ENCODE assay signal across 9 cellular contexts in the genomic region with DNA sequence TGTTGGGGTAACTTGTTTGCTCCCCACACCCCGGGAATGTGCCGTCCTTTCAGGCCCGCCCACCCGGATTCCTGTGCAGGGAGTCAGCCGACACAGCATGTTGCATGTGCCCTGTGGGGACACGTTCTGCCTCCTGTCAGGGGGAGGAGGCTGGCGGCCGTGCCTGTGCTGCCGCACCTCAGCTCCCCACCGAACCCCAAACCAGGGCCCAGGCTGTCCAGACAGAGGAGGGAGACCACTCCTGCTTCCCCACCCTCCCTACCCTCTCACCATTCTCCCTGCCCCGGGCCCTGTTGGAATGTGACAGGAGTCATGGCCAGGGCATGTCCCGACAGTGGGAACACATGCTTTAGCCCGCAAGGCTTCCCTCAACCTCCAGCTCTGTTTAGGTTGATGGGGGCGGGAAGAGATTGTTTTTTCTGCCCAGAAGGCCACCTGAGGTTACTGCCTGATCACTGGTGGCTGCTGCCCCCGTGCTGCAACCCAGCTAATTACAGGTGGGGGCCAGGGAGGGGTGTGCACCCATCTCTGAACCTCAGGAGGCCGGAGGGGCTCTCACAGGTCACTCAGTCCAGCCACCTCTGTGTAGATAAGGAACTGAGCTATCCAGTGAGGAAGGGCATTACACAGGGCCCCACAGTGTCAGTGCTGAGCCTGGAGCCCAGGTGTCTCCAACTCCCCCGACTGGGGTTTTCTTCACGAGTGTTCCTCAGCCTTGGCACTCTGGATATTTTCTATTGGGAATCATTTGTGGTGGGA. TPM values are rescaled to one million over a fixed set of nuclear protein-coding genes. Genes with fewer than 3 reads are reported as not detected.
A peak's percentile ranks its signal among the peaks of the same experiment; 100 is the strongest.
DNase-seq lines count a peak whose midpoint lies in the region; ATAC-seq and TF ChIP-seq lines count a peak whose summit lies in the region.
"Had no signal": no experiment of that assay in that cellular context is flagged by ENCODE, and none has a peak within 500 bp of the region (broad histone marks: within the 10 kb centered on the region; RNA-seq: fewer than 3 reads in every experiment).

No MANE protein-coding gene starts in this region.

- peak overlapping the region; percentile 28 for H3K4me2 ChIP-seq in GM23248 (ENCODE audit: unreplicated experiment)

- H4K20me1 ChIP-seq in GM23248 (ENCODE audit: insufficient read depth) = no peaks in the 10 kb centered on the region

- H3K27ac Mint-ChIP-seq in activated B cell treated with CpG ODN at 0.5 μM for 24 hours = no peak overlapping the region
- H3K27ac Mint-ChIP-seq in type B pancreatic cell = peak overlapping the region; percentile 86
- H3K27ac Mint-ChIP-seq in stimulated activated naive CD8-positive, alpha-beta T cell treated with anti-CD3 and anti-CD28 coated beads, Interleukin-15, amount 100 ng/mL, for 72 hours = no peak overlapping the region
- H3K27ac Mint-ChIP-seq: stimulated activated naive CD8-positive, alpha-beta T cell treated with anti-CD3 and anti-CD28 coated beads, Interleukin-15, Interleukin-2, amounts not matched to agents 100 ng/mL and 50 ng/mL, for 24 hours had no signal

- peaks cover 7% of the 10 kb centered on the region for H3K4me1 Mint-ChIP-seq in activated B cell treated with CpG ODN at 0.5 μM for 24 hours
- H3K4me1 Mint-ChIP-seq in type B pancreatic cell (ENCODE audit: unreplicated experiment) = peaks cover 25% of the 10 kb centered on the region
- H3K4me1 Mint-ChIP-seq in stimulated activated naive CD8-positive, alpha-beta T cell treated with anti-CD3 and anti-CD28 coated beads, Interleukin-15, amount 100 ng/mL, for 72 hours = peaks cover 27% of the 10 kb centered on the region

- H3K4me1 ChIP-seq in A673 (ENCODE audit: insufficient read depth, low read length, poor library complexity, severe bottlenecking) = peaks cover 33% of the 10 kb centered on the region
- H3K4me1 ChIP-seq in GM23248 (ENCODE audit: insufficient read depth) = peaks cover 56% of the 10 kb centered on the region
- H3K4me1 ChIP-seq in iPS-20b (ENCODE audit: insufficient read depth, low read length) = peaks cover 17% of the 10 kb centered on the region

- H3K9me3 ChIP-seq in A673 (ENCODE audit: low read depth, low read length, poor library complexity, severe bottlenecking) (no peaks in the 10 kb centered on the region), GM23248 (ENCODE audit: low read depth) (no peaks in the 10 kb centered on the region), iPS-20b (ENCODE audit: insufficient read depth, low read depth, low read length) (no peaks in the 10 kb centered on the region)

- H3K4me3 Mint-ChIP-seq in activated B cell treated with CpG ODN at 0.5 μM for 24 hours (no peak overlapping the region), type B pancreatic cell (no peak overlapping the region)
- H3K4me3 Mint-ChIP-seq in stimulated activated naive CD8-positive, alpha-beta T cell treated with anti-CD3 and anti-CD28 coated beads, Interleukin-15, amount 100 ng/mL, for 72 hours = no peak overlapping the region
- H3K4me3 Mint-ChIP-seq: stimulated activated naive CD8-positive, alpha-beta T cell treated with anti-CD3 and anti-CD28 coated beads, Interleukin-15, Interleukin-2, amounts not matched to agents 100 ng/mL and 50 ng/mL, for 24 hours had no signal

- WGBS in GM23248 (ENCODE audit: low coverage in 1 of 2, low lambda C conversion rate in 2 of 2, missing lambda C conversion rate in 2 of 2), 2 experiments = 45 to 46% methylated on average over 14 to 18 of the region's 18 CpGs

- peaks cover 50% of the 10 kb centered on the region for H3K36me3 Mint-ChIP-seq in activated B cell treated with CpG ODN at 0.5 μM for 24 hours (ENCODE audit: low read depth)
- H3K36me3 Mint-ChIP-seq in type B pancreatic cell = no peaks in the 10 kb centered on the region

- H3K9me2 ChIP-seq in GM23248 (ENCODE audit: insufficient read depth) = no peaks in the 10 kb centered on the region

- ATAC-seq in activated B cell treated with CpG ODN at 0.5 μM for 24 hours (ENCODE audit: low read depth) (peak; percentile 60), HG03025 (IDR thresholded peaks at IDR 0.05; ENCODE audit: low FRiP score, unreplicated experiment) (no peak), HG02885 (IDR thresholded peaks at IDR 0.05; ENCODE audit: poor library complexity, unreplicated experiment) (no peak)
- no peak for ATAC-seq in stimulated activated naive CD8-positive, alpha-beta T cell treated with anti-CD3 and anti-CD28 coated beads, Interleukin-15, amount 100 ng/mL, for 72 hours

- H3K4me3 ChIP-seq in A673 (ENCODE audit: low read depth, low read length, poor library complexity, severe bottlenecking) (no peak overlapping the region), GM23248 (no peak overlapping the region), iPS-20b (ENCODE audit: low read length) (no peak overlapping the region)

- TF ChIP-seq CTCF in A673 (conservative IDR thresholded peaks at IDR 0.05; ENCODE audit: low read depth, low read length) = peak; percentile 42
- no peak for TF ChIP-seq CTCF in activated B cell treated with CpG ODN at 0.5 μM for 24 hours (IDR thresholded peaks at IDR 0.05)
- peak; percentile 54 for TF ChIP-seq CTCF in type B pancreatic cell (conservative IDR thresholded peaks at IDR 0.05)

- CTCF ChIA-PET in A673 (lab: Charles Lee) (interaction anchor here (0.6 kb wide), 1 partner anchor 44 kb away, joined by 3 read pairs; no protein-coding TSS in a partner anchor), activated B cell treated with CpG ODN at 0.5 μM for 24 hours (lab: Charles Lee) (interaction anchor here (1.0 to 1.4 kb wide), 2 partner anchors 10 to 43 kb away, joined by 7 read pairs; no protein-coding TSS in a partner anchor)

- H3F3A ChIP-seq in GM23248 (ENCODE audit: insufficient read depth) = peaks cover 19% of the 10 kb centered on the region

- no peaks in the 10 kb centered on the region for H3K27me3 ChIP-seq in A673 (replicated peaks; ENCODE audit: insufficient read depth, low read depth, low read length, poor library complexity)
- H3K27me3 ChIP-seq in GM23248 (replicated peaks; ENCODE audit: insufficient read depth) = no peaks in the 10 kb centered on the region
- no peaks in the 10 kb centered on the region for H3K27me3 ChIP-seq in iPS-20b (ENCODE audit: insufficient read depth, low read length)

- H3K79me2 ChIP-seq in GM23248 (ENCODE audit: insufficient read depth) = peaks cover 38% of the 10 kb centered on the region

- intact Hi-C loops in A673 (cut with micrococcal nuclease; ENCODE audit: unreplicated experiment) (no loop called here), activated B cell treated with CpG ODN at 0.5 μM for 24 hours (cut with micrococcal nuclease) (no loop called here)

- H3K36me3 ChIP-seq in A673 (ENCODE audit: insufficient read depth, low read length, poor library complexity, severe bottlenecking) (peaks cover 29% of the 10 kb centered on the region), GM23248 (ENCODE audit: low read depth) (peaks cover 18% of the 10 kb centered on the region), iPS-20b (ENCODE audit: insufficient read depth, low read depth, low read length) (peaks cover 47% of the 10 kb centered on the region)

- H3K9ac ChIP-seq in GM23248 (peak overlapping the region; percentile 41; the same call in 1 of the 2 replicates), iPS-20b (ENCODE audit: low read depth, low read length) (peak overlapping the region; percentile 42; the same call in 1 of the 2 replicates)

- in situ Hi-C loops in GM23248 (cut with MboI) = no loop called here

- DNase-seq in A673 (ENCODE audit: low spot score) = no peak
- peak; percentile 86 for DNase-seq in GM23248
- no peak for DNase-seq in activated B cell treated with CpG ODN at 0.5 μM for 24 hours
- no peak for DNase-seq in type B pancreatic cell (ENCODE audit: extremely low spot score, unreplicated experiment)
- DNase-seq in stimulated activated naive CD8-positive, alpha-beta T cell treated with anti-CD3 and anti-CD28 coated beads, Interleukin-15, amount 100 ng/mL, for 72 hours = no peak

- no peaks in the 10 kb centered on the region for H3K9me3 Mint-ChIP-seq in activated B cell treated with CpG ODN at 0.5 μM for 24 hours
- H3K9me3 Mint-ChIP-seq in type B pancreatic cell = no peaks in the 10 kb centered on the region
- no peaks in the 10 kb centered on the region for H3K9me3 Mint-ChIP-seq in stimulated activated naive CD8-positive, alpha-beta T cell treated with anti-CD3 and anti-CD28 coated beads, Interleukin-15, amount 100 ng/mL, for 72 hours
- H3K9me3 Mint-ChIP-seq: stimulated activated naive CD8-positive, alpha-beta T cell treated with anti-CD3 and anti-CD28 coated beads, Interleukin-15, Interleukin-2, amounts not matched to agents 100 ng/mL and 50 ng/mL, for 24 hours had no signal

- no peak overlapping the region for H2AFZ ChIP-seq in GM23248

- POLR2A ChIA-PET in A673 (lab: Charles Lee; ENCODE audit: low non-redundant PET) (interaction anchor here (0.6 kb wide), 1 partner anchor 230 kb away, joined by 7 read pairs; no protein-coding TSS in a partner anchor), activated B cell treated with CpG ODN at 0.5 μM for 24 hours (lab: Charles Lee) (interaction anchor here (0.8 to 1.1 kb wide), 2 partner anchors 21 to 303 kb away, joined by 3 to 4 read pairs; a partner anchor contains a TSS)

- BruUV-seq in A673 (replicated peaks; lab: Mats Ljungman, UMichigan) = no TSS peak

- H3K27ac ChIP-seq in A673 (ENCODE audit: low read depth, low read length, poor library complexity, severe bottlenecking) (no peak overlapping the region), GM23248 (peak overlapping the region; percentile 37), iPS-20b (ENCODE audit: low read length) (no peak overlapping the region)

- no peaks in the 10 kb centered on the region for H3K27me3 Mint-ChIP-seq in activated B cell treated with CpG ODN at 0.5 μM for 24 hours
- H3K27me3 Mint-ChIP-seq in type B pancreatic cell = no peaks in the 10 kb centered on the region
- no peaks in the 10 kb centered on the region for H3K27me3 Mint-ChIP-seq in stimulated activated naive CD8-positive, alpha-beta T cell treated with anti-CD3 and anti-CD28 coated beads, Interleukin-15, amount 100 ng/mL, for 72 hours
- H3K27me3 Mint-ChIP-seq: stimulated activated naive CD8-positive, alpha-beta T cell treated with anti-CD3 and anti-CD28 coated beads, Interleukin-15, Interleukin-2, amounts not matched to agents 100 ng/mL and 50 ng/mL, for 24 hours had no signal

RNA-seq across cellular contexts. Expression of a gene that starts 13.6 kb away (rescaled TPM):
- 0.58 and 0.94 TPM in 2 replicates for total RNA-seq in A673 (2021)
- 0.89 and 1.6 TPM in 2 replicates for total RNA-seq in GM23248 (2014; rRNA removed; shearing (Covaris generic))
- polyA plus RNA-seq in GM23248 (2016; fragmentation: Nextera tagmentation; extraction: Ambion mirVana) = 0.41 and 1.0 TPM in 2 replicates
- 0.31 and 0.34 TPM in 2 replicates for total RNA-seq in activated B cell treated with CpG ODN at 0.5 μM for 24 hours
- 1.5 and 2.9 TPM in 2 replicates for total RNA-seq in type B pancreatic cell (ENCODE audit: low replicate concordance)

RNA-seq across cellular contexts. Expression of a gene that starts 19.2 kb away (rescaled TPM):
- total RNA-seq in A673 (2021) (39.1 and 46.0 TPM in 2 replicates), activated B cell treated with CpG ODN at 0.5 μM for 24 hours (36.0 and 45.3 TPM in 2 replicates), type B pancreatic cell (ENCODE audit: low replicate concordance) (34.7 and 44.5 TPM in 2 replicates)
- 17.7 and 32.9 TPM in 2 replicates for total RNA-seq in GM23248 (2014; rRNA removed; shearing (Covaris generic))
- polyA plus RNA-seq in GM23248 (2016; fragmentation: Nextera tagmentation; extraction: Ambion mirVana) = 12.7 and 16.0 TPM in 2 replicates

RNA-seq across cellular contexts. Expression of a gene that starts 20.2 kb away (rescaled TPM):
- total RNA-seq in A673 (2021) (75.1 and 84.2 TPM in 2 replicates), activated B cell treated with CpG ODN at 0.5 μM for 24 hours (51.7 and 59.1 TPM in 2 replicates), type B pancreatic cell (ENCODE audit: low replicate concordance) (122 and 135 TPM in 2 replicates)
- 252 and 263 TPM in 2 replicates for total RNA-seq in GM23248 (2014; rRNA removed; shearing (Covaris generic))
- polyA plus RNA-seq in GM23248 (2016; fragmentation: Nextera tagmentation; extraction: Ambion mirVana) = 190 and 196 TPM in 2 replicates

RNA-seq across cellular contexts. Expression of a gene that starts 20.3 kb away (rescaled TPM):
- total RNA-seq in A673 (2021) (64.1 and 75.4 TPM in 2 replicates), activated B cell treated with CpG ODN at 0.5 μM for 24 hours (67.7 and 75.6 TPM in 2 replicates), type B pancreatic cell (ENCODE audit: low replicate concordance) (57.4 and 60.8 TPM in 2 replicates)
- 24.9 and 38.7 TPM in 2 replicates for total RNA-seq in GM23248 (2014; rRNA removed; shearing (Covaris generic))
- 38.1 and 39.5 TPM in 2 replicates for polyA plus RNA-seq in GM23248 (2016; fragmentation: Nextera tagmentation; extraction: Ambion mirVana)

RNA-seq across cellular contexts. Expression of a gene that starts 41.2 kb away (rescaled TPM):
- total RNA-seq in A673 (2021) = 0.37 and 0.67 TPM in 2 replicates
- 0.51 and 0.76 TPM in 2 replicates for total RNA-seq in GM23248 (2014; rRNA removed; shearing (Covaris generic))
- polyA plus RNA-seq in GM23248 (2016; fragmentation: Nextera tagmentation; extraction: Ambion mirVana) = 0.66 and 1.4 TPM in 2 replicates
- total RNA-seq in activated B cell treated with CpG ODN at 0.5 μM for 24 hours = 1.4 TPM in 2 replicates
- total RNA-seq in type B pancreatic cell (ENCODE audit: low replicate concordance) = 3.3 and 3.4 TPM in 2 replicates
